ENCODE assay signal across 1 cellular context in the genomic region with DNA sequence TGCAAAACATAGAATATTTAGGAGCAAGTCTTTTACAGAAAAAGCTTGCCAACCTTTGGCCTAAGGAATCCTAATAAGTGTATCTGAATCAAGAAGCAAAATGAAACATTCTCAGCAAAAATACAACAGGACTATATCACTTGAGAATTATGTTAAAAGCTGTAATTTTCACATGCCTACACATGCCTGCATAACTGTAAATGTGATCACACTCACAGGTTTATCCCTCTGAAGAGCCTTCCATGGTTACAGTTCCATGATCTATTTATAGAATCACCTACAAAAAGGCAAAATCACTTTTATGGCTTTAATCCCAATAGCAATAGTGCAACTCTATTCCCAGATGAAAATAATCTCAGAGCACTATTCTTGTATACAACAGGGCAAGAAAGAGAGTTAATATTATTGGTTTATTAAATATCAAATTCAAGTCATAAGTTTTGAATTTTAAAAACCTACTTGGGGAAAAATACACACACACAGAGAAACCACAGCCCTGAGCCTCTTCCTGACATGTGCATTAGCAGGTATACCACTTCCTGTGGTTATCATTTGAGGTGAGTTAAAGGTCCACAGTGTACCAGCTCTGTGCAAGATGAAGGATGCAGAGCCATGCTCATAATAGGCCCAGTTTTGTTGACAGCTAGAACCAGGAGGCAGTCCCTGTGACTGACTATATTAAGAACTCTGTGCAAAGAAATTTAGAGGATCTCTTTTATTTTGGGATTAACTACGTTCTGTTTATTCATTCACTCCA.
TF ChIP-seq lines count a peak whose summit lies in the region.

No MANE protein-coding gene starts in this region.

TF ChIP-seq in GM12878, 131 proteins besides CTCF, POLR2A, EP300 and RAD21 (continued from another document):
- TF ChIP-seq KLF5 (IDR thresholded peaks at IDR 0.05; ENCODE audit: partially characterized antibody) (no peak), BHLHE40 (IDR thresholded peaks at IDR 0.05; ENCODE audit: borderline replicate concordance in 1 of 2, low read depth in 2 of 2, low read length in 1 of 2) (peak in 1 of 2 experiments; percentile 51; a peak in 2 of 4 replicates)
- TF ChIP-seq, protein P1, sequence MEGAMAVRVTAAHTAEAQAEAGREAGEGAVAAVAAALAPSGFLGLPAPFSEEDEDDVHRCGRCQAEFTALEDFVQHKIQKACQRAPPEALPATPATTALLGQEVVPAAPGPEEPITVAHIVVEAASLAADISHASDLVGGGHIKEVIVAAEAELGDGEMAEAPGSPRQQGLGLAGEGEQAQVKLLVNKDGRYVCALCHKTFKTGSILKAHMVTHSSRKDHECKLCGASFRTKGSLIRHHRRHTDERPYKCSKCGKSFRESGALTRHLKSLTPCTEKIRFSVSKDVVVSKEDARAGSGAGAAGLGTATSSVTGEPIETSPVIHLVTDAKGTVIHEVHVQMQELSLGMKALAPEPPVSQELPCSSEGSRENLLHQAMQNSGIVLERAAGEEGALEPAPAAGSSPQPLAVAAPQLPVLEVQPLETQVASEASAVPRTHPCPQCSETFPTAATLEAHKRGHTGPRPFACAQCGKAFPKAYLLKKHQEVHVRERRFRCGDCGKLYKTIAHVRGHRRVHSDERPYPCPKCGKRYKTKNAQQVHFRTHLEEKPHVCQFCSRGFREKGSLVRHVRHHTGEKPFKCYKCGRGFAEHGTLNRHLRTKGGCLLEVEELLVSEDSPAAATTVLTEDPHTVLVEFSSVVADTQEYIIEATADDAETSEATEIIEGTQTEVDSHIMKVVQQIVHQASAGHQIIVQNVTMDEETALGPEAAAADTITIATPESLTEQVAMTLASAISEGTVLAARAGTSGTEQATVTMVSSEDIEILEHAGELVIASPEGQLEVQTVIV (IDR thresholded peaks at IDR 0.05; ENCODE audit: borderline replicate concordance, partially characterized antibody), result no peak
